9 cellular contexts compared by ENCODE assay signal in genomic region chr17:81510524-81510797, GRCh38. TPM values are rescaled to one million over a fixed set of nuclear protein-coding genes. Genes with fewer than 3 reads are reported as not detected.
DNase-seq lines count a peak whose midpoint lies in the region; ATAC-seq, FAIRE-seq and TF ChIP-seq lines count a peak whose summit lies in the region.
"Had no signal": no experiment of that assay in that cellular context is flagged by ENCODE, and none has a peak within 500 bp of the region (broad histone marks: within the 10 kb centered on the region; RNA-seq: fewer than 3 reads in every experiment).

No MANE protein-coding gene starts in this region.

- peaks cover 15 to 41% (median 28%) of the 10 kb centered on the region in 3 donors for H3K36me3 ChIP-seq in esophagus squamous epithelium

- H3K9me3 Mint-ChIP-seq in progenitor cell of endocrine pancreas (ENCODE audit: low read depth): no peaks in the 10 kb centered on the region

- H3K27me3 ChIP-seq in esophagus squamous epithelium: no peaks in the 10 kb centered on the region

- H3K4me3 Mint-ChIP-seq in progenitor cell of endocrine pancreas (ENCODE audit: low read depth): peak overlapping the region; percentile 96

- FAIRE-seq in frontal cortex (lab: Jason Lieb, UNC): no peak

- peaks cover 15 to 57% (median 18%) of the 10 kb centered on the region in 3 donors for H3K4me1 ChIP-seq in esophagus squamous epithelium

- peaks cover 27% of the 10 kb centered on the region for H3K4me1 Mint-ChIP-seq in progenitor cell of endocrine pancreas (ENCODE audit: low read depth)

- H3K9me3 ChIP-seq in esophagus squamous epithelium: no peaks in the 10 kb centered on the region

- no peak for TF ChIP-seq CTCF in esophagus squamous epithelium (IDR thresholded peaks at IDR 0.05)
- no peak for TF ChIP-seq CTCF in progenitor cell of endocrine pancreas (IDR thresholded peaks at IDR 0.05; ENCODE audit: unreplicated experiment)

- H3K36me3 Mint-ChIP-seq in progenitor cell of endocrine pancreas (ENCODE audit: insufficient read depth): peaks cover 41% of the 10 kb centered on the region

- ATAC-seq in HG03439 (IDR thresholded peaks at IDR 0.05; ENCODE audit: unreplicated experiment): no peak
- ATAC-seq in HG03159 (IDR thresholded peaks at IDR 0.05; ENCODE audit: unreplicated experiment): no peak

- no peaks in the 10 kb centered on the region for H3K27me3 Mint-ChIP-seq in progenitor cell of endocrine pancreas

- TF ChIP-seq POLR2A in Raji (IDR thresholded peaks at IDR 0.05; ENCODE audit: insufficient read depth, low read depth, low read length) (0 out of 2 replicates have a peak, but pooled peaks have one; percentile 11), esophagus squamous epithelium (IDR thresholded peaks at IDR 0.05) (no peak)

- DNase-seq in ELR (ENCODE audit: low read depth) (peak; percentile 43), esophagus squamous epithelium (lab: John Stamatoyannopoulos, UW) (no peak), progenitor cell of endocrine pancreas (ENCODE audit: low spot score, unreplicated experiment) (no peak), DMS79 treated with DMSO at 0.1 percent for 48 hours (lab: John Stamatoyannopoulos, UW) (no peak), frontal cortex (ENCODE audit: low spot score in 2 of 2) (no peak)
- DNase-seq: activated CD4-positive, alpha-beta T cell treated with anti-CD3 and anti-CD28 coated beads for 1 hour had no signal

- peak overlapping the region; percentile 97 to 100 (median 100) for H3K27ac ChIP-seq in esophagus squamous epithelium

- intact Hi-C loops in esophagus squamous epithelium (cut with DNase I): loop anchor here (5.0 kb wide), 1 partner anchor 113 kb away; the partner anchor contains the start of gene BAHCC1

- WGBS in esophagus squamous epithelium, 2 donors: 3 to 6% methylated on average over 8 to 10 of the region's 10 CpGs

- peak overlapping the region; percentile 91 to 99 (median 97) for H3K4me3 ChIP-seq in esophagus squamous epithelium

- H3K27ac Mint-ChIP-seq in progenitor cell of endocrine pancreas: peak overlapping the region; percentile 97

RNA-seq across cellular contexts. Expression of gene ACTG1, which starts 2.1 kb away (rescaled TPM):
- 1,000 to 10,000 TPM; 3,349 to 6,664 (median 4,433) TPM for total RNA-seq in esophagus squamous epithelium
- 3,227 and 3,279 TPM in 2 replicates for total RNA-seq in progenitor cell of endocrine pancreas
- total RNA-seq in frontal cortex: 5,358 TPM

RNA-seq across cellular contexts. Expression of gene FSCN2, which starts 17.7 kb away (rescaled TPM):
- total RNA-seq in esophagus squamous epithelium: 1 to 10 TPM in 3 of 4 donors, not detected in 1; 1.1 to 2.3 (median 1.8) TPM
- 4.8 and 5.3 TPM in 2 replicates for total RNA-seq in progenitor cell of endocrine pancreas
- total RNA-seq in frontal cortex: 4.9 TPM

RNA-seq across cellular contexts. Expression of gene FAAP100, which starts 41.7 kb away (rescaled TPM):
- 10 to 100 TPM; 17.3 to 32.2 (median 26.1) TPM for total RNA-seq in esophagus squamous epithelium
- total RNA-seq in progenitor cell of endocrine pancreas: 46.5 and 47.7 TPM in 2 replicates
- 21.6 TPM for total RNA-seq in frontal cortex
